Comparison of ENCODE assay signal across 8 cellular contexts in the genomic region with DNA sequence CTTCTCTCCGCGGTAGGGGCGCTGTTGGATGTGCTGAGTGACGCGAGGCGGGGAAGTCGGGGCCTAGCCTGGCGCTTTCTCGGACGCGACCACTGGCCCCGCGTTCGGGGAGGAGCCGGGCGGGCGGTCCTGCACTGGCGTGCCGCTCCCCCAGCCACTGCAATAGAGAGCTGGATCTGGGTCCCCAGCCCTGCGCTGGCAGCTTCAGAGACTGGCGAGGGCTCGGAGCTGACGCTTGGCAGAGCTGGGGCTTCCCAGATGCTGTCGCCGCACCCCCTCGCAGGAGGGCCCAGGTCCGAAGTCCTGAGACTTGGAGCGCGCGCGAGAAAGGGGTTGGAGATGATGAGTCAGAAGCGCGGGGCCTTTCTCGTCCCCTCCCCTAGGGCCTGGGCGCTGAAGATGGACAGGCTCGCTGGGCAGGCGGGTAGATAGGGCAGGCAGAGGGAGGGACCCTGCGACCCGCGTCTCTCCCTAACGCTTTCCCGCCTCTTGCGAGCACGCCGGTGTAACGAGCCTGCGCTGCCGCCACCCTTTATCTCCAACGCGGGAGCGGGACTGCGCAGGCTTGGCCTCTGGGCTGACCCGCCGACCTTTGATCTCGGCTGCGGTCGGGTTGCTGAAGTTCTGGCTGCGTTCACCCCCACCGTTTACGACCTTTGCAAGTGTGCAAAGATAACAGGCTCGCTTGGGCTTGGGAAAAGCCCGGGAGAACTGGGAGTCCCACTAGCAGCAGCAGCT. TPM values are rescaled to one million over a fixed set of nuclear protein-coding genes. Genes with fewer than 3 reads are reported as not detected.
DNase-seq lines count a peak whose midpoint lies in the region; ATAC-seq and TF ChIP-seq lines count a peak whose summit lies in the region.

No MANE protein-coding gene starts in this region.

- no peaks in the 10 kb centered on the region; a peak in 1 of 5 replicates for H3K9me3 Mint-ChIP-seq in H9
- H3K9me3 Mint-ChIP-seq in stimulated activated naive CD8-positive, alpha-beta T cell treated with anti-CD3 and anti-CD28 coated beads, Interleukin-15, amount 100 ng/mL, for 72 hours, result no peaks in the 10 kb centered on the region

- H3K23ac ChIP-seq in H9 (ENCODE audit: insufficient read length, low read depth, low read length), result no peak overlapping the region

- peak overlapping the region; percentile 47 for H2BK5ac ChIP-seq in H9 (ENCODE audit: insufficient read length, low read length)

- H4K20me1 ChIP-seq in H9 (ENCODE audit: control insufficient read depth, insufficient read depth, insufficient read length) (peaks cover 3% of the 10 kb centered on the region), neural cell (ENCODE audit: insufficient read depth) (no peaks in the 10 kb centered on the region)

- peak overlapping the region; percentile 73 for H3K27ac ChIP-seq in H9 (ENCODE audit: insufficient read length, low read depth, low read length)
- peak overlapping the region; percentile 98 for H3K27ac ChIP-seq in neural cell (ENCODE audit: low read length)

- H3K4me3 ChIP-seq in fibroblast of villous mesenchyme (ENCODE audit: low read depth, low read length) (peak overlapping the region; percentile 74), neural cell (ENCODE audit: low read length) (peak overlapping the region; percentile 86)

- WGBS in H9 (ENCODE audit: extremely low coverage, insufficient read length, low lambda C conversion rate), result no CpG with 5 or more reads among the region's 62 CpGs

- H3K36me3 ChIP-seq in neural cell (ENCODE audit: insufficient read depth, low read length), result no peaks in the 10 kb centered on the region

- no peak for TF ChIP-seq RAD21 in neural cell (conservative IDR thresholded peaks at IDR 0.05)

- H2AK5ac ChIP-seq in H9 (ENCODE audit: insufficient read length, low read length), result no peak overlapping the region

- H3K56ac ChIP-seq in H9 (ENCODE audit: insufficient read length, low read depth, low read length), result no peak overlapping the region

- peak overlapping the region; percentile 99 for H3K18ac ChIP-seq in H9 (ENCODE audit: insufficient read length, low read depth, low read length)

- H3K4me2 ChIP-seq in H9 (ENCODE audit: insufficient read depth, insufficient read length, low read length) (peak overlapping the region; percentile 89), neural cell (ENCODE audit: low read length) (peak overlapping the region; percentile 99)

- peaks cover 14% of the 10 kb centered on the region; the same call in 1 of the 2 replicates for H3K4me1 ChIP-seq in H9 (ENCODE audit: insufficient read depth, low read length)

- H2BK120ac ChIP-seq in H9 (ENCODE audit: low read depth, low read length, poor library complexity, severe bottlenecking), result peak overlapping the region; percentile 67

- peaks cover 6% of the 10 kb centered on the region for H3F3A ChIP-seq in neural cell (ENCODE audit: insufficient read depth, low read length, poor library complexity, severe bottlenecking)

- H3K9me2 ChIP-seq in neural cell (ENCODE audit: insufficient read depth, low read length), result no peaks in the 10 kb centered on the region

- H4K8ac ChIP-seq in H9 (replicated peaks; ENCODE audit: insufficient read length, low read depth, low read length), result peak overlapping the region; percentile 56

- peak; percentile 67 for TF ChIP-seq EP300 in neural cell (conservative IDR thresholded peaks at IDR 0.05; ENCODE audit: poor library complexity, severe bottlenecking)

- peak; percentile 93 for ATAC-seq in stimulated activated naive CD8-positive, alpha-beta T cell treated with anti-CD3 and anti-CD28 coated beads, Interleukin-15, amount 100 ng/mL, for 72 hours

- H4K91ac ChIP-seq in H9 (ENCODE audit: insufficient read length, low read depth, low read length), result peak overlapping the region; percentile 71

- H3K79me2 ChIP-seq in H9 (ENCODE audit: insufficient read depth, low read length) (no peaks in the 10 kb centered on the region; the same call in 1 of the 2 replicates), neural cell (replicated peaks; ENCODE audit: insufficient read depth, low read length) (peaks cover 21% of the 10 kb centered on the region)

- peak overlapping the region; percentile 87 to 98 (median 98) for H3K27ac Mint-ChIP-seq in H9
- peak overlapping the region; percentile 97 to 98 for H3K27ac Mint-ChIP-seq in stimulated activated naive CD8-positive, alpha-beta T cell treated with anti-CD3 and anti-CD28 coated beads, Interleukin-15, amount 100 ng/mL, for 72 hours

- no peak overlapping the region for H3T11ph ChIP-seq in H9 (ENCODE audit: low read length)

- H3K14ac ChIP-seq in H9 (ENCODE audit: insufficient read depth, low read length), result peak overlapping the region; percentile 99

- H3K9me3 ChIP-seq in H9 (ENCODE audit: control insufficient read depth, low read depth, low read length) (no peaks in the 10 kb centered on the region), neural cell (ENCODE audit: low read length) (no peaks in the 10 kb centered on the region)

- no peaks in the 10 kb centered on the region; the same call in 1 of the 2 replicates for H3K27me3 Mint-ChIP-seq in H9 (ENCODE audit: low read depth)
- H3K27me3 Mint-ChIP-seq in stimulated activated naive CD8-positive, alpha-beta T cell treated with anti-CD3 and anti-CD28 coated beads, Interleukin-15, amount 100 ng/mL, for 72 hours, result no peaks in the 10 kb centered on the region

- peaks cover 66 to 75% of the 10 kb centered on the region in 2 experiments for H3K4me1 Mint-ChIP-seq in H9
- peaks cover 45% of the 10 kb centered on the region for H3K4me1 Mint-ChIP-seq in stimulated activated naive CD8-positive, alpha-beta T cell treated with anti-CD3 and anti-CD28 coated beads, Interleukin-15, amount 100 ng/mL, for 72 hours

- H2AFZ ChIP-seq in H9 (ENCODE audit: low read length) (no peak overlapping the region), neural cell (ENCODE audit: low read depth, low read length) (peak overlapping the region; percentile 86)

- 0 out of 7 replicates have a peak, but pooled peaks cover 0 to 3% (median 0%) of the 10 kb centered on the region in 3 experiments for H3K36me3 Mint-ChIP-seq in H9 (ENCODE audit: insufficient read depth in 1 of 3, low read depth in 3 of 3)

- no peak overlapping the region for H2BK15ac ChIP-seq in H9 (ENCODE audit: low read depth, low read length)

- H2BK12ac ChIP-seq in H9 (ENCODE audit: insufficient read length, low read depth, low read length), result no peak overlapping the region

- no peak overlapping the region for H2BK20ac ChIP-seq in H9 (ENCODE audit: low read depth, low read length, poor library complexity, severe bottlenecking)

- H4K5ac ChIP-seq in H9 (ENCODE audit: insufficient read length, low read depth, low read length), result peak overlapping the region; percentile 55

- no peak overlapping the region; the same call in 1 of the 2 replicates for H3K4ac ChIP-seq in H9 (ENCODE audit: low read depth, low read length)

- peak; percentile 76 for TF ChIP-seq CTCF in H9 (conservative IDR thresholded peaks at IDR 0.05)
- peak; percentile 71 for TF ChIP-seq CTCF in fibroblast of villous mesenchyme (IDR thresholded peaks at IDR 0.05; ENCODE audit: insufficient read depth, low read depth, low read length)
- TF ChIP-seq CTCF in neural cell (IDR thresholded peaks at IDR 0.05; ENCODE audit: poor library complexity, severe bottlenecking), result peak; percentile 99

- H3K4me3 Mint-ChIP-seq in H9, result peak overlapping the region; percentile 83 to 99
- peak overlapping the region; percentile 86 to 98 for H3K4me3 Mint-ChIP-seq in stimulated activated naive CD8-positive, alpha-beta T cell treated with anti-CD3 and anti-CD28 coated beads, Interleukin-15, amount 100 ng/mL, for 72 hours

- H3K23me2 ChIP-seq in H9 (ENCODE audit: insufficient read length, low read depth, low read length, poor library complexity, severe bottlenecking), result peaks cover 18% of the 10 kb centered on the region

- H3K27me3 ChIP-seq in H9 (ENCODE audit: insufficient read depth, low read length) (no peaks in the 10 kb centered on the region), neural cell (ENCODE audit: insufficient read depth, low read depth, low read length) (no peaks in the 10 kb centered on the region)

- peak overlapping the region; percentile 97 for H3K9ac ChIP-seq in H9 (ENCODE audit: extremely low read depth, insufficient read length, low read length)
- H3K9ac ChIP-seq in neural cell (ENCODE audit: low read length), result peak overlapping the region; percentile 97

- TF ChIP-seq POLR2A in Raji (IDR thresholded peaks at IDR 0.05; ENCODE audit: insufficient read depth, low read depth, low read length), result peak; percentile 93

- no peaks in the 10 kb centered on the region for H3K79me1 ChIP-seq in H9 (ENCODE audit: insufficient read depth, low read depth, low read length, poor library complexity, severe bottlenecking)

- DNase-seq in GDM1 (lab: John Stamatoyannopoulos, UW) (peak; percentile 89), H9 (peak; percentile 95), M059J (ENCODE audit: low read depth) (peak; percentile 96), activated gamma-delta T cell (lab: John Stamatoyannopoulos, UW) (peak; percentile 72), fibroblast of villous mesenchyme (ENCODE audit: low read depth) (peak; percentile 97)
- DNase-seq in stimulated activated naive CD8-positive, alpha-beta T cell treated with anti-CD3 and anti-CD28 coated beads, Interleukin-15, amount 100 ng/mL, for 72 hours, result peak; percentile 95 to 96

TF ChIP-seq in neural cell, 6 proteins besides CTCF, POLR2A, EP300 and RAD21 (continues in another document):
- TF ChIP-seq EZH2 (IDR thresholded peaks at IDR 0.05; ENCODE audit: borderline replicate concordance, insufficient read depth, low read length, poor library complexity, severe bottlenecking), result no peak
- peak; percentile 91 for TF ChIP-seq POLR2AphosphoS5 (IDR thresholded peaks at IDR 0.05)

RNA-seq across cellular contexts. Expression of gene TMEM253, which starts 3.0 kb away (rescaled TPM):
- total RNA-seq in H9 (2021), result 1.9 and 2.2 TPM in 2 replicates
- total RNA-seq in M059J (2014; rRNA removed; shearing (Covaris generic)), result not detected in 2 replicates
- total RNA-seq in fibroblast of villous mesenchyme, result 0.64 TPM in 1 of 2 replicates, not detected in the other
- 0.26 TPM in 1 of 2 replicates, not detected in the other for polyA plus RNA-seq in neural cell
- not detected in 2 replicates for polyA minus RNA-seq in neural cell

RNA-seq across cellular contexts. Expression of gene ZNF219, which starts 5.4 kb away (rescaled TPM):
- total RNA-seq in H9 (2021) (84.5 and 87.6 TPM in 2 replicates), fibroblast of villous mesenchyme (1.7 and 2.6 TPM in 2 replicates)
- 5.3 and 12.1 TPM in 2 replicates for total RNA-seq in M059J (2014; rRNA removed; shearing (Covaris generic))
- 40.6 and 51.2 TPM in 2 replicates for polyA plus RNA-seq in neural cell
- polyA minus RNA-seq in neural cell, result 38.7 and 39.8 TPM in 2 replicates

RNA-seq across cellular contexts. Expression of gene ARHGEF40, which starts 33.8 kb away (rescaled TPM):
- 71.1 and 71.4 TPM in 2 replicates for total RNA-seq in H9 (2021)
- 12.0 and 24.8 TPM in 2 replicates for total RNA-seq in M059J (2014; rRNA removed; shearing (Covaris generic))
- 39.6 and 45.3 TPM in 2 replicates for total RNA-seq in fibroblast of villous mesenchyme
- polyA plus RNA-seq in neural cell, result 28.9 and 32.4 TPM in 2 replicates
- polyA minus RNA-seq in neural cell, result 23.9 and 30.2 TPM in 2 replicates

RNA-seq across cellular contexts. Expression of gene RNASE8, which starts 46.3 kb away (rescaled TPM):
- not detected in 2 replicates for total RNA-seq in H9 (2021)
- total RNA-seq in M059J (2014; rRNA removed; shearing (Covaris generic)), result not detected in 2 replicates
- not detected in 2 replicates for total RNA-seq in fibroblast of villous mesenchyme
- not detected in 2 replicates for polyA plus RNA-seq in neural cell
- not detected in 2 replicates for polyA minus RNA-seq in neural cell

RNA-seq across cellular contexts. Expression of gene OR5AU1, which starts 52.0 kb away (rescaled TPM):
- total RNA-seq in H9 (2021) (not detected in 2 replicates), fibroblast of villous mesenchyme (under 0.01 TPM in 1 of 2 replicates, not detected in the other)
- total RNA-seq in M059J (2014; rRNA removed; shearing (Covaris generic)), result not detected in 2 replicates
- polyA plus RNA-seq in neural cell, result not detected in 2 replicates
- not detected in 2 replicates for polyA minus RNA-seq in neural cell

Comparison
In these comparisons a context has a peak if more than half of its experiments do, and no peak if none do; other contexts are left out.
1. Peak in every context shown above with its lines: DNase-seq, ATAC-seq, H3K4me3 ChIP-seq and H3K27ac ChIP-seq.